ENCODE assay signal across 11 cellular contexts in the genomic region with DNA sequence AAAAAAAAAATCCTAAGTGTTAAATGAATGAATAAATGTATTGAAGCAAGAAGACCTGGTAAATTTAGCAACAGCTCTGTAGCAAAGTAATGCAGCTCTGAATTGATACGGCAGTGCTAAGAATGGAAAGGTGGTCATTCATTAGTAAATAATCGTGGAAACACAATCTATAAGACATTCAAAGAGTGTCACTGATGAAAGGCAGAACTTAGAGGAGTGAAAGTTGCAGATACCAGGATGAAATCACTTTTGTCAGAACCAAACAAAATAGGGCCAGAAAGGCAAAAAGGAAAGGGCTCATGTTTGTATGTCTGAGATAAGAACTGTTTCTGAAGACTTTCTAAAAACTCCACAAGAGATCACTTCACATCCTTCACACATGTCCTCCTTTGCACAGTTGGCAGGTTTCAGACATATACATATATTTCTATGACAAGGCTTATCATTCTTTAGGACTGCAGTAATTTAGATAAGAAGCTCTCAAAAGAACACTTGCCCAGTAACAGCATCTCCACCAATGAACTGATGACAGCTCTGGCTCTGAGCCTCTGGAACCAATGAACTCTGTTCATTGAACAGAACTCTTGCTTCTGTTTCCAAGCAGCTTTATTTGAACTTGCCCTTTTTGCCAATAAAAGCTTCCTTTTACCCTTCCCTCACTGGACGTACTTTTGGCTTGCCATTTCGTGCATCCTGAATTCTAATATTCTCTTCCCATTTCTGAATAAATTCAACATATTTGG. TPM values are rescaled to one million over a fixed set of nuclear protein-coding genes. Genes with fewer than 3 reads are reported as not detected.
DNase-seq lines count a peak whose midpoint lies in the region; ATAC-seq, FAIRE-seq and TF ChIP-seq lines count a peak whose summit lies in the region.
"Had no signal": no experiment of that assay in that cellular context is flagged by ENCODE, and none has a peak within 500 bp of the region (broad histone marks: within the 10 kb centered on the region; RNA-seq: fewer than 3 reads in every experiment).

No MANE protein-coding gene starts in this region.

- no peaks in the 10 kb centered on the region for H3K9me3 Mint-ChIP-seq in Calu3 (ENCODE audit: low read depth, unreplicated experiment)

- no peak overlapping the region for H3K4me3 Mint-ChIP-seq in Calu3 (ENCODE audit: low read depth, unreplicated experiment)

- TF ChIP-seq RAD21 in HCT116 (IDR thresholded peaks at IDR 0.05; ENCODE audit: low read depth) (no peak), liver (IDR thresholded peaks at IDR 0.05) (peak in 1 of 2 donors; percentile 22)

- DNase-seq in Calu3 (no peak), HCT116 (ENCODE audit: low read depth, low spot score) (no peak), adrenal gland (peak; percentile 29 to 85 (median 73)), urothelium cell line (ENCODE audit: low spot score) (no peak), HCEC 1CT (no peak), NCI-H345 (lab: John Stamatoyannopoulos, UW) (no peak)
- DNase-seq in central memory CD4-positive, alpha-beta T cell: no peak
- DNase-seq: activated effector memory CD4-positive, alpha-beta T cell treated with anti-CD3 and anti-CD28 coated beads, Interleukin-2, amount 50 U/mL, for 16 hours; SHP77 treated with DMSO at 0.1 percent for 48 hours had no signal

- peaks cover 24% of the 10 kb centered on the region for H3K36me3 Mint-ChIP-seq in Calu3 (ENCODE audit: insufficient read depth, unreplicated experiment)

- WGBS in adrenal gland, 4 donors: 12 to 15% (median 13%) methylated on average over 4 of the region's 4 CpGs
- WGBS in liver: 14% methylated on average over 4 of the region's 4 CpGs

- BruUV-seq in Calu3 (replicated peaks; lab: Mats Ljungman, UMichigan): no TSS peak
- BruUV-seq in HCT116 (replicated peaks; lab: Mats Ljungman, UMichigan): no TSS peak

- RAD21 ChIA-PET in HCT116 (lab: Charles Lee; ENCODE audit: low non-redundant PET in 1 of 2, low total read pairs in 2 of 2, uncharacterized antibody in 2 of 2, unreplicated experiment in 2 of 2): no interaction called here

- peaks cover 14 to 29% of the 10 kb centered on the region in 2 experiments for H3K4me1 ChIP-seq in HCT116 (ENCODE audit: control insufficient read depth in 1 of 2, insufficient read depth in 2 of 2, low read length in 2 of 2)
- H3K4me1 ChIP-seq in adrenal gland (replicated peaks in 1 of 2): peaks cover 17 to 26% of the 10 kb centered on the region in 2 donors
- H3K4me1 ChIP-seq in liver (ENCODE audit: control insufficient read depth in 4 of 4, insufficient read depth in 4 of 4, low read length in 3 of 4): peaks cover 2 to 30% (median 23%) of the 10 kb centered on the region in 4 donors

- no peak for TF ChIP-seq CTCF in Calu3 (IDR thresholded peaks at IDR 0.05; ENCODE audit: unreplicated experiment)
- TF ChIP-seq CTCF in HCT116 (IDR thresholded peaks at IDR 0.05 in 2 of 3, conservative IDR thresholded peaks at IDR 0.05 in 1 of 3; ENCODE audit: borderline replicate concordance in 1 of 3, insufficient read depth in 1 of 3, low read depth in 2 of 3, low read length in 2 of 3): no peak
- no peak for TF ChIP-seq CTCF in adrenal gland (IDR thresholded peaks at IDR 0.05)
- no peak for TF ChIP-seq CTCF in liver (IDR thresholded peaks at IDR 0.05; ENCODE audit: low read depth, low read length, missing input control)

- no peak for ATAC-seq in HCT116

- intact Hi-C loops in Calu3 (cut with micrococcal nuclease; ENCODE audit: unreplicated experiment): no loop called here
- intact Hi-C loops in HCT116 (cut with micrococcal nuclease): no loop called here
- intact Hi-C loops in adrenal gland (cut with DNase I): no loop called here

- peak overlapping the region; percentile 49 for H3K4me2 ChIP-seq in HCT116 (ENCODE audit: low read length)

- H3K27me3 Mint-ChIP-seq in Calu3 (ENCODE audit: unreplicated experiment): no peaks in the 10 kb centered on the region

- H3K27ac ChIP-seq in HCT116 (ENCODE audit: low read depth, low read length) (no peak overlapping the region), adrenal gland (peak overlapping the region in 4 of 5 donors; percentile 22 to 46 (median 42)), liver (ENCODE audit: low read depth in 1 of 2, low read length in 2 of 2) (peak overlapping the region; percentile 67 to 69)

- TF ChIP-seq POLR2A in HCT116 (IDR thresholded peaks at IDR 0.05; ENCODE audit: borderline replicate concordance, extremely low read depth, insufficient read depth, insufficient read length) (no peak), adrenal gland (IDR thresholded peaks at IDR 0.05) (peak in 1 of 2 donors; percentile 44)

- H3K27ac Mint-ChIP-seq in Calu3 (ENCODE audit: unreplicated experiment): peak overlapping the region; percentile 5

- POLR2A ChIA-PET in HCT116 (lab: Charles Lee): interaction anchor here (1.1 to 2.5 kb wide), 3 partner anchors 8 to 26 kb away, joined by 6 to 15 read pairs (median 6); a partner anchor contains a TSS

- CTCF ChIA-PET in Calu3 (lab: Charles Lee): interaction anchor here (0.8 kb wide), 1 partner anchor 39 kb away, joined by 3 read pairs; no protein-coding TSS in a partner anchor
- CTCF ChIA-PET in HCT116 (lab: Charles Lee): interaction anchor here (1.3 to 2.7 kb wide), 2 partner anchors 8 to 40 kb away, joined by 3 to 16 read pairs; a partner anchor contains a TSS

- no peaks in the 10 kb centered on the region for H3K36me3 ChIP-seq in HCT116 (ENCODE audit: control insufficient read depth in 1 of 2, insufficient read depth in 2 of 2, low read length in 2 of 2)
- H3K36me3 ChIP-seq in adrenal gland (replicated peaks in 1 of 2): no peaks in the 10 kb centered on the region
- no peaks in the 10 kb centered on the region for H3K36me3 ChIP-seq in liver (ENCODE audit: control insufficient read depth in 4 of 4, insufficient read depth in 3 of 4, low read depth in 1 of 4, low read length in 3 of 4)

- H3K4me3 ChIP-seq in HCT116 (replicated peaks in 1 of 2; ENCODE audit: low read depth in 1 of 2, low read length in 2 of 2): no peak overlapping the region
- H3K4me3 ChIP-seq in adrenal gland: no peak overlapping the region
- no peak overlapping the region for H3K4me3 ChIP-seq in liver (ENCODE audit: low read depth in 1 of 3, low read length in 3 of 3)

- H3K4me1 Mint-ChIP-seq in Calu3 (ENCODE audit: low read depth, unreplicated experiment): peaks cover 17% of the 10 kb centered on the region

- no peaks in the 10 kb centered on the region for H4K20me1 ChIP-seq in HCT116 (ENCODE audit: insufficient read depth)

- no peak overlapping the region for H3K9ac ChIP-seq in HCT116 (ENCODE audit: low read length)
- H3K9ac ChIP-seq in liver (ENCODE audit: low read depth in 1 of 2, low read length in 2 of 2): no peak overlapping the region

- H3K9me2 ChIP-seq in HCT116 (ENCODE audit: insufficient read depth): no peaks in the 10 kb centered on the region

- no peaks in the 10 kb centered on the region for H3K27me3 ChIP-seq in HCT116 (ENCODE audit: insufficient read depth, low read length)
- no peaks in the 10 kb centered on the region for H3K27me3 ChIP-seq in adrenal gland
- no peaks in the 10 kb centered on the region for H3K27me3 ChIP-seq in liver (ENCODE audit: control insufficient read depth in 4 of 4, insufficient read depth in 4 of 4, low read length in 3 of 4)

- no peaks in the 10 kb centered on the region for H3K9me3 ChIP-seq in HCT116 (ENCODE audit: control insufficient read depth in 1 of 2, insufficient read depth in 1 of 2, low read depth in 1 of 2, low read length in 2 of 2)
- H3K9me3 ChIP-seq in adrenal gland (replicated peaks in 1 of 3): no peaks in the 10 kb centered on the region
- H3K9me3 ChIP-seq in liver (ENCODE audit: control insufficient read depth in 4 of 4, low read length in 3 of 4): no peaks in the 10 kb centered on the region

- no peak overlapping the region for H2AFZ ChIP-seq in HCT116 (ENCODE audit: low read depth, low read length, poor library complexity, severe bottlenecking)

- H3K79me2 ChIP-seq in HCT116 (ENCODE audit: insufficient read depth, low read length): peaks cover 25% of the 10 kb centered on the region

- no peak for FAIRE-seq in urothelium cell line (lab: Jason Lieb, UNC)
- FAIRE-seq: islet of Langerhans had no signal

TF ChIP-seq in HCT116, 20 proteins besides CTCF, POLR2A, EP300 and RAD21:
- no peak for TF ChIP-seq FOSL1 (IDR thresholded peaks at IDR 0.05; ENCODE audit: low read depth)
- TF ChIP-seq POLR2AphosphoS5 (IDR thresholded peaks at IDR 0.05; ENCODE audit: low read depth, low read length): no peak

RNA-seq across cellular contexts. Expression of a gene that starts 4.2 kb away (rescaled TPM):
- total RNA-seq in Calu3 (2022) (27.3 and 30.5 TPM in 2 replicates), HCT116 (2021; ENCODE audit: unreplicated experiment) (34.6 TPM), adrenal gland (10 to 100 TPM in 4 of 8 donors, 1 to 10 TPM in 4; 7.4 to 20.9 (median 10.1) TPM), liver (10 to 100 TPM in 1 of 2 donors, 1 to 10 TPM in 1; 3.8 to 23.2 TPM)
- 13.1 and 20.6 TPM in 2 replicates for polyA plus RNA-seq in HCT116 (2012)
- polyA plus RNA-seq in adrenal gland (10 to 100 TPM in 1 of 3 donors, 1 to 10 TPM in 2; 4.7 to 10.3 (median 5.7) TPM), liver (1 to 10 TPM; 3.7 to 4.4 TPM)

RNA-seq across cellular contexts. Expression of a gene that starts 8.3 kb away (rescaled TPM):
- total RNA-seq in Calu3 (2022) (948 and 1,051 TPM in 2 replicates), HCT116 (2021; ENCODE audit: unreplicated experiment) (1,825 TPM), adrenal gland (1,000 to 10,000 TPM; 1,022 to 6,627 (median 1,416) TPM), liver (1,000 to 10,000 TPM in 1 of 2 donors, 100 to 1,000 TPM in 1; 606 to 1,739 TPM)
- polyA plus RNA-seq in HCT116 (2012): 5,659 and 7,428 TPM in 2 replicates
- polyA plus RNA-seq in adrenal gland (1,000 to 10,000 TPM in 2 of 3 donors, 100 to 1,000 TPM in 1; 922 to 1,466 (median 1,304) TPM), liver (1,000 to 10,000 TPM in 1 of 2 donors, 100 to 1,000 TPM in 1; 584 to 1,071 TPM)

RNA-seq across cellular contexts. Expression of a gene that starts 25.9 kb away (rescaled TPM):
- total RNA-seq in Calu3 (2022): 159 and 161 TPM in 2 replicates
- 212 TPM for total RNA-seq in HCT116 (2021; ENCODE audit: unreplicated experiment)
- polyA plus RNA-seq in HCT116 (2012): 349 and 403 TPM in 2 replicates
- 100 to 1,000 TPM; 191 to 362 (median 258) TPM for total RNA-seq in adrenal gland
- 100 to 1,000 TPM; 248 to 705 (median 567) TPM for polyA plus RNA-seq in adrenal gland
- 100 to 1,000 TPM; 110 to 115 TPM for total RNA-seq in liver
- 100 to 1,000 TPM; 181 to 268 TPM for polyA plus RNA-seq in liver

RNA-seq across cellular contexts. Expression of a gene that starts 26.1 kb away (rescaled TPM):
- total RNA-seq in Calu3 (2022) (39.3 and 45.8 TPM in 2 replicates), HCT116 (2021; ENCODE audit: unreplicated experiment) (22.9 TPM), adrenal gland (10 to 100 TPM; 35.8 to 87.8 (median 48.7) TPM), liver (10 to 100 TPM; 31.5 to 44.0 TPM)
- polyA plus RNA-seq in HCT116 (2012): 8.5 and 12.1 TPM in 2 replicates
- polyA plus RNA-seq in adrenal gland (10 to 100 TPM; 10.3 to 76.1 (median 15.2) TPM), liver (10 to 100 TPM; 10.5 to 26.0 TPM)

RNA-seq across cellular contexts. Expression of a gene that starts 40.5 kb away (rescaled TPM):
- total RNA-seq in Calu3 (2022): 11.3 and 13.2 TPM in 2 replicates
- total RNA-seq in HCT116 (2021; ENCODE audit: unreplicated experiment): 13.7 TPM
- 6.0 and 6.9 TPM in 2 replicates for polyA plus RNA-seq in HCT116 (2012)
- 10 to 100 TPM in 3 of 8 donors, 1 to 10 TPM in 5; 6.9 to 11.7 (median 9.4) TPM for total RNA-seq in adrenal gland
- polyA plus RNA-seq in adrenal gland: 1 to 10 TPM; 4.2 to 5.4 (median 4.2) TPM
- total RNA-seq in liver: 1 to 10 TPM; 4.6 to 8.2 TPM
- polyA plus RNA-seq in liver: 1 to 10 TPM; 4.2 to 6.1 TPM

Comparison
In these comparisons a context has a peak if more than half of its experiments do, and no peak if none do; other contexts are left out.
1. DNase-seq: peak in adrenal gland (7 of 7); none in Calu3 (single experiment), HCT116 (single experiment), urothelium cell line (single experiment), HCEC 1CT (single experiment), central memory CD4-positive, alpha-beta T cell (single experiment) and NCI-H345 (single experiment).